Comparison of ENCODE assay signal across 25 cellular contexts in genomic region chr17:81323411-81323868, GRCh38. TPM values are rescaled to one million over a fixed set of nuclear protein-coding genes. Genes with fewer than 3 reads are reported as not detected.
DNase-seq lines count a peak whose midpoint lies in the region; ATAC-seq and TF ChIP-seq lines count a peak whose summit lies in the region.
"Had no signal": no experiment of that assay in that cellular context is flagged by ENCODE, and none has a peak within 500 bp of the region (broad histone marks: within the 10 kb centered on the region; RNA-seq: fewer than 3 reads in every experiment).

No MANE protein-coding gene starts in this region.

- H3K9me2 ChIP-seq in SK-N-SH = no peaks in the 10 kb centered on the region

- H3K27me3 ChIP-seq in SK-N-SH (ENCODE audit: insufficient read depth) = no peaks in the 10 kb centered on the region
- H3K27me3 ChIP-seq: breast epithelium, gastroesophageal sphincter, Peyer's patch had no signal

- no peaks in the 10 kb centered on the region for H3K9me3 Mint-ChIP-seq in activated CD8-positive, alpha-beta memory T cell treated with anti-CD3 and anti-CD28 coated beads, Interleukin-2, amount 10 ng/mL, durations not matched to agents 7 days and 5 days (ENCODE audit: low read depth)
- H3K9me3 Mint-ChIP-seq: activated CD4-positive, alpha-beta memory T cell treated with anti-CD3 and anti-CD28 coated beads, Interleukin-2, amount 10 ng/mL, durations not matched to agents 7 days and 5 days; activated naive CD4-positive, alpha-beta T cell treated with anti-CD3 and anti-CD28 coated beads, Interleukin-2, amount 50 U/mL, for 24 hours; activated T-helper 2 cell treated with anti-CD3 and anti-CD28 coated beads, Interferon-gamma antibody, Interleukin-2, Interleukin-4, amounts not matched to agents 10 μg/mL and 5 μg/mL and 100 μg/mL, durations not matched to agents 14 hours and 24 hours and 36 hours; GM23338; immature natural killer cell; naive B cell had no signal

- H3F3A ChIP-seq in SK-N-SH (replicated peaks; ENCODE audit: insufficient read depth) = no peaks in the 10 kb centered on the region

- H3K9me3 ChIP-seq in SK-N-SH = no peaks in the 10 kb centered on the region
- H3K9me3 ChIP-seq: breast epithelium, gastroesophageal sphincter, Peyer's patch, psoas muscle had no signal

- H3K36me3 Mint-ChIP-seq in activated CD8-positive, alpha-beta memory T cell treated with anti-CD3 and anti-CD28 coated beads, Interleukin-2, amount 10 ng/mL, durations not matched to agents 7 days and 5 days = no peaks in the 10 kb centered on the region
- H3K36me3 Mint-ChIP-seq: activated naive CD4-positive, alpha-beta T cell treated with anti-CD3 and anti-CD28 coated beads, Interleukin-2, amount 50 U/mL, for 24 hours; immature natural killer cell; naive B cell had no signal

- H3K9ac ChIP-seq in SK-N-SH = no peak overlapping the region

- no peak for TF ChIP-seq CTCF in SK-N-SH (IDR thresholded peaks at IDR 0.05)

- peak in 1 of 2 experiments; percentile 90; a peak in 2 of 4 replicates for TF ChIP-seq EP300 in SK-N-SH (IDR thresholded peaks at IDR 0.05; ENCODE audit: borderline replicate concordance in 1 of 2, low read depth in 1 of 2, low read length in 1 of 2)

- H3K79me2 ChIP-seq in SK-N-SH (ENCODE audit: insufficient read depth) = no peaks in the 10 kb centered on the region

- no peaks in the 10 kb centered on the region for H3K4me1 Mint-ChIP-seq in activated CD8-positive, alpha-beta memory T cell treated with anti-CD3 and anti-CD28 coated beads, Interleukin-2, amount 10 ng/mL, durations not matched to agents 7 days and 5 days
- H3K4me1 Mint-ChIP-seq: activated CD4-positive, alpha-beta memory T cell treated with anti-CD3 and anti-CD28 coated beads, Interleukin-2, amount 10 ng/mL, durations not matched to agents 7 days and 5 days; activated naive CD4-positive, alpha-beta T cell treated with anti-CD3 and anti-CD28 coated beads, Interleukin-2, amount 50 U/mL, for 24 hours; B cell; naive B cell had no signal

- H3K4me2 ChIP-seq in SK-N-SH = no peak overlapping the region
- H3K4me2 ChIP-seq: GM23338 had no signal

- 53% methylated on average over 20 of the region's 20 CpGs for WGBS in SK-N-SH (ENCODE audit: low lambda C conversion rate)

- no peaks in the 10 kb centered on the region for H4K20me1 ChIP-seq in SK-N-SH (ENCODE audit: insufficient read depth)

- peak overlapping the region in 1 of 2 experiments; percentile 83; a peak in 2 of 4 replicates for H3K27ac ChIP-seq in SK-N-SH (ENCODE audit: low read depth in 2 of 2, low read length in 1 of 2)
- H3K27ac ChIP-seq: epithelial cell of prostate, gastroesophageal sphincter, Peyer's patch, psoas muscle had no signal

- no peak for ATAC-seq in HG03139 (IDR thresholded peaks at IDR 0.05; ENCODE audit: unreplicated experiment)
- no peak for ATAC-seq in activated CD8-positive, alpha-beta memory T cell treated with anti-CD3 and anti-CD28 coated beads, Interleukin-2, amount 10 ng/mL, durations not matched to agents 7 days and 5 days
- no peak for ATAC-seq in HG02642 (IDR thresholded peaks at IDR 0.05; ENCODE audit: poor library complexity, unreplicated experiment)
- ATAC-seq: gastroesophageal sphincter, psoas muscle had no signal

- H3K4me1 ChIP-seq in SK-N-SH (ENCODE audit: control insufficient read depth in 1 of 2, insufficient read depth in 2 of 2, low read depth in 1 of 2, low read length in 1 of 2) = peaks cover under 1 to 49% of the 10 kb centered on the region in 2 experiments; a peak in 2 of 4 replicates

- CTCF ChIA-PET in SK-N-SH (lab: Yijun Ruan, JAX) = interaction anchor here (0.7 to 15.7 kb wide), 20 partner anchors 8 to 161 kb away, joined by 3 to 295 read pairs (median 6); partner anchors contain the start of gene SLC38A10
- CTCF ChIA-PET in activated CD8-positive, alpha-beta memory T cell treated with anti-CD3 and anti-CD28 coated beads, Interleukin-2, amount 10 ng/mL, durations not matched to agents 7 days and 5 days (lab: Charles Lee) = interaction anchor here (0.7 to 1.7 kb wide), 6 partner anchors 10 to 161 kb away, joined by 3 to 4 read pairs (median 3); no protein-coding TSS in a partner anchor

- H3K27ac Mint-ChIP-seq in activated CD8-positive, alpha-beta memory T cell treated with anti-CD3 and anti-CD28 coated beads, Interleukin-2, amount 10 ng/mL, durations not matched to agents 7 days and 5 days = no peak overlapping the region
- H3K27ac Mint-ChIP-seq: activated CD4-positive, alpha-beta memory T cell treated with anti-CD3 and anti-CD28 coated beads, Interleukin-2, amount 10 ng/mL, durations not matched to agents 7 days and 5 days; activated naive CD4-positive, alpha-beta T cell treated with anti-CD3 and anti-CD28 coated beads, Interleukin-2, amount 50 U/mL, for 24 hours; activated T-helper 2 cell treated with anti-CD3 and anti-CD28 coated beads, Interferon-gamma antibody, Interleukin-2, Interleukin-4, amounts not matched to agents 10 μg/mL and 5 μg/mL and 100 μg/mL, durations not matched to agents 14 hours and 24 hours and 36 hours; B cell; GM23338; immature natural killer cell; naive B cell had no signal

- H3K4me3 ChIP-seq in SK-N-SH (ENCODE audit: low read depth in 2 of 2, low read length in 1 of 2) = no peak overlapping the region
- H3K4me3 ChIP-seq: gastroesophageal sphincter, GM23338, Peyer's patch, psoas muscle had no signal

- no peaks in the 10 kb centered on the region for H3K36me3 ChIP-seq in SK-N-SH (replicated peaks in 1 of 2; ENCODE audit: control insufficient read depth in 1 of 2, insufficient read depth in 2 of 2, low read length in 1 of 2)
- H3K36me3 ChIP-seq: breast epithelium, gastroesophageal sphincter, Peyer's patch had no signal

- H3K27me3 Mint-ChIP-seq in activated CD8-positive, alpha-beta memory T cell treated with anti-CD3 and anti-CD28 coated beads, Interleukin-2, amount 10 ng/mL, durations not matched to agents 7 days and 5 days = no peaks in the 10 kb centered on the region
- H3K27me3 Mint-ChIP-seq: activated naive CD4-positive, alpha-beta T cell treated with anti-CD3 and anti-CD28 coated beads, Interleukin-2, amount 50 U/mL, for 24 hours; B cell had no signal

- DNase-seq in NOMO-1 treated with DMSO at 0.1 percent for 48 hours (lab: John Stamatoyannopoulos, UW; ENCODE audit: unreplicated experiment) (peak; percentile 27), NOMO-1 (lab: John Stamatoyannopoulos, UW; ENCODE audit: unreplicated experiment in 2 of 2) (no peak), SK-N-SH (peak; percentile 86), fibroblast of peridontal ligament (ENCODE audit: extremely low read depth) (peak; percentile 54)
- no peak for DNase-seq in activated CD8-positive, alpha-beta memory T cell treated with anti-CD3 and anti-CD28 coated beads, Interleukin-2, amount 10 ng/mL, durations not matched to agents 7 days and 5 days
- DNase-seq in effector CD8-positive, alpha-beta T cell (lab: John Stamatoyannopoulos, UW) = no peak
- DNase-seq: GF-D8, hippocampal formation, naive B cell, NCI-H1105 treated with DMSO at 0.1 percent for 48 hours, NCI-H2029, NCI-H526 treated with DMSO at 0.1 percent for 48 hours had no signal

- POLR2A ChIA-PET in SK-N-SH (lab: Yijun Ruan, JAX) = interaction anchor here (1.0 to 4.6 kb wide), 4 partner anchors 10 to 28 kb away, joined by 3 to 32 read pairs (median 12); partner anchors contain the start of gene SLC38A10

- no peak overlapping the region for H3K4me3 Mint-ChIP-seq in activated CD8-positive, alpha-beta memory T cell treated with anti-CD3 and anti-CD28 coated beads, Interleukin-2, amount 10 ng/mL, durations not matched to agents 7 days and 5 days
- H3K4me3 Mint-ChIP-seq: activated CD4-positive, alpha-beta memory T cell treated with anti-CD3 and anti-CD28 coated beads, Interleukin-2, amount 10 ng/mL, durations not matched to agents 7 days and 5 days; activated naive CD4-positive, alpha-beta T cell treated with anti-CD3 and anti-CD28 coated beads, Interleukin-2, amount 50 U/mL, for 24 hours; B cell; GM23338; immature natural killer cell; naive B cell had no signal

- H2AFZ ChIP-seq in SK-N-SH (ENCODE audit: low read depth) = no peak overlapping the region
- H2AFZ ChIP-seq: GM23338 had no signal

- no peak; the same call in 1 of the 2 replicates for TF ChIP-seq RAD21 in SK-N-SH (IDR thresholded peaks at IDR 0.05; ENCODE audit: low read length)

TF ChIP-seq in SK-N-SH, 30 proteins besides CTCF, POLR2A, EP300 and RAD21 (continues in another document):
- TF ChIP-seq SMC3 (IDR thresholded peaks at IDR 0.05; ENCODE audit: low read depth, low read length) (no peak; the same call in 1 of the 2 replicates), TCF12 (IDR thresholded peaks at IDR 0.05) (peak; percentile 52; the same call in 1 of the 2 replicates), RXRA (IDR thresholded peaks at IDR 0.05; ENCODE audit: borderline replicate concordance, low read depth) (no peak), JUND (IDR thresholded peaks at IDR 0.05) (no peak), SIN3A (IDR thresholded peaks at IDR 0.05; ENCODE audit: borderline replicate concordance, low read depth, low read length) (0 out of 2 replicates have a peak, but pooled peaks have one; percentile 18), IRF3 (IDR thresholded peaks at IDR 0.05; ENCODE audit: low read depth, low read length) (no peak), NFIC (IDR thresholded peaks at IDR 0.05; ENCODE audit: borderline replicate concordance) (no peak), YY1 (IDR thresholded peaks at IDR 0.05; ENCODE audit: low read depth) (no peak)
- TF ChIP-seq, protein P1, sequence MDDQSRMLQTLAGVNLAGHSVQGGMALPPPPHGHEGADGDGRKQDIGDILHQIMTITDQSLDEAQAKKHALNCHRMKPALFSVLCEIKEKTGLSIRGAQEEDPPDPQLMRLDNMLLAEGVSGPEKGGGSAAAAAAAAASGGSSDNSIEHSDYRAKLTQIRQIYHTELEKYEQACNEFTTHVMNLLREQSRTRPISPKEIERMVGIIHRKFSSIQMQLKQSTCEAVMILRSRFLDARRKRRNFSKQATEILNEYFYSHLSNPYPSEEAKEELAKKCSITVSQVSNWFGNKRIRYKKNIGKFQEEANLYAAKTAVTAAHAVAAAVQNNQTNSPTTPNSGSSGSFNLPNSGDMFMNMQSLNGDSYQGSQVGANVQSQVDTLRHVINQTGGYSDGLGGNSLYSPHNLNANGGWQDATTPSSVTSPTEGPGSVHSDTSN (IDR thresholded peaks at IDR 0.05) = no peak

RNA-seq across cellular contexts. Expression of gene SLC38A10, which starts 28.3 kb away (rescaled TPM):
- polyA plus RNA-seq in SK-N-SH (2012; rRNA removed) = 64.3 and 82.2 TPM in 2 replicates
- 29.3 and 49.2 TPM in 2 replicates for polyA plus RNA-seq in SK-N-SH (2012; cell fraction: cytosol; rRNA removed)
- 190 and 211 TPM in 2 replicates for polyA plus RNA-seq in SK-N-SH (2012; cell fraction: nucleus; rRNA removed)
- total RNA-seq in activated CD8-positive, alpha-beta memory T cell treated with anti-CD3 and anti-CD28 coated beads, Interleukin-2, amount 10 ng/mL, durations not matched to agents 7 days and 5 days = 10 to 100 TPM; 81.7 to 88.7 TPM

Comparison
In these comparisons a context has a peak if more than half of its experiments do, and no peak if none do; other contexts are left out.
1. DNase-seq: peak in NOMO-1 treated with DMSO at 0.1 percent for 48 hours (single experiment), SK-N-SH (single experiment) and fibroblast of peridontal ligament (single experiment); none in NOMO-1 (0 of 2), activated CD8-positive, alpha-beta memory T cell treated with anti-CD3 and anti-CD28 coated beads, Interleukin-2, amount 10 ng/mL, durations not matched to agents 7 days and 5 days (single experiment) and effector CD8-positive, alpha-beta T cell (single experiment).